In the genomic region with DNA sequence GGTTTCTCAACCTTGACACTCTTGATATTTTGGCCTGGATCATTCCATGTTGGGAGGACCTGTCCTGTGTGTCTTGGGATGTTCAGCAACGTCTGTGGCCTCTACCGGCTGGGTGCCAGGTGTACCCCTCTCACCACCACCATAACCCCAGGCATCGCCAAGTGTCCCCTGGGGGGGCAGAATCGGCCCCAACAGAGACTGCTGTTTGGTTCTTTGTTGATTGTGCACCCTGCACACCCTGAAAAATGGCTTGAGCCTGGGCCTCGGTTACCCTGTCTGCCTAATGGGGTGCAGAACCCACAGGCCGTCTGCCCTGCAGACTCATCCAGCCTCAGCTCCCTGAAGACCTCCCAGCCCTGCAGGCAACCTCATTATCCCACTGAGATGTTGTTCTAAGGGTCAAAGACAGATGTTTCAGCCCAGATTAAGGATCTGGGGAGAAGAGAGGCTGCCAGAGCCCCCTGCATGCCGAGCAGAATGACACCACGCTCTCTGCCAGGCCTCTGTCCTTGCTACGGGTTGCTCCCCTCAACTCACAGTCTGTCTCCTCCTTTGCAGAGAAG, we compare ENCODE assay signal across 22 cellular contexts. TPM values are rescaled to one million over a fixed set of nuclear protein-coding genes. Genes with fewer than 3 reads are reported as not detected.
A peak's percentile ranks its signal among the peaks of the same experiment; 100 is the strongest.
DNase-seq lines count a peak whose midpoint lies in the region; ATAC-seq, FAIRE-seq and TF ChIP-seq lines count a peak whose summit lies in the region.
"Had no signal": no experiment of that assay in that cellular context is flagged by ENCODE, and none has a peak within 500 bp of the region (broad histone marks: within the 10 kb centered on the region; RNA-seq: fewer than 3 reads in every experiment).

No MANE protein-coding gene starts in this region.

- H3K4ac ChIP-seq in H9 (ENCODE audit: low read depth, low read length) = no peak overlapping the region

- no peak for ATAC-seq in activated T-cell treated with anti-CD3 and anti-CD28 coated beads, Interleukin-2, amount 50 U/mL, for 72 hours (replicated peaks in 1 of 2)
- ATAC-seq in naive thymus-derived CD4-positive, alpha-beta T cell = no peak
- ATAC-seq: A549, HCT116, PC-3 had no signal

- H3K4me3 ChIP-seq in endodermal cell (ENCODE audit: low read length) = no peak overlapping the region
- no peak overlapping the region for H3K4me3 ChIP-seq in naive thymus-derived CD4-positive, alpha-beta T cell (ENCODE audit: low read length)
- H3K4me3 ChIP-seq: A549; BLaER1 treated with 17β-estradiol and CSF1 and Interleukin-3, amounts not matched to agents 10 nM and 100 nM; GM23248 had no signal

- no peak overlapping the region for H3K56ac ChIP-seq in H9 (ENCODE audit: insufficient read length, low read depth, low read length)

- no peaks in the 10 kb centered on the region for H3K36me3 Mint-ChIP-seq in activated T-cell treated with anti-CD3 and anti-CD28 coated beads, Interleukin-2, amount 50 U/mL, for 24 hours (ENCODE audit: low read depth)
- H3K36me3 Mint-ChIP-seq in activated T-cell treated with anti-CD3 and anti-CD28 coated beads, Interleukin-2, amount 50 U/mL, for 72 hours (ENCODE audit: insufficient read depth in 2 of 2) = peaks cover 3 to 4% of the 10 kb centered on the region in 2 donors
- H3K36me3 Mint-ChIP-seq in H9 (ENCODE audit: insufficient read depth in 1 of 3, low read depth in 3 of 3) (peaks cover 0 to 6% (median 5%) of the 10 kb centered on the region in 3 experiments; a peak in 2 of 7 replicates), endodermal cell (ENCODE audit: low read depth) (peaks cover 4% of the 10 kb centered on the region)
- peaks cover 0 to 8% (median 3%) of the 10 kb centered on the region in 5 donors for H3K36me3 Mint-ChIP-seq in naive thymus-derived CD4-positive, alpha-beta T cell

- no peak overlapping the region for H3K27ac Mint-ChIP-seq in activated T-cell treated with anti-CD3 and anti-CD28 coated beads, Interleukin-2, amount 50 U/mL, for 24 hours
- no peak overlapping the region for H3K27ac Mint-ChIP-seq in activated T-cell treated with anti-CD3 and anti-CD28 coated beads, Interleukin-2, amount 50 U/mL, for 72 hours
- H3K27ac Mint-ChIP-seq in H9 (no peak overlapping the region), endodermal cell (no peak overlapping the region)
- no peak overlapping the region for H3K27ac Mint-ChIP-seq in naive thymus-derived CD4-positive, alpha-beta T cell

- peak; percentile 5 for FAIRE-seq in urothelium cell line (lab: Jason Lieb, UNC)
- FAIRE-seq: A549 had no signal

- no peaks in the 10 kb centered on the region for H3K27me3 ChIP-seq in H9 (ENCODE audit: insufficient read depth, low read length)
- H3K27me3 ChIP-seq in endodermal cell (ENCODE audit: control insufficient read depth, insufficient read depth, low read length, poor library complexity, severe bottlenecking) = no peaks in the 10 kb centered on the region
- H3K27me3 ChIP-seq in naive thymus-derived CD4-positive, alpha-beta T cell (ENCODE audit: control insufficient read depth in 2 of 2, insufficient read depth in 2 of 2, low read length in 2 of 2) = no peaks in the 10 kb centered on the region
- H3K27me3 ChIP-seq: BLaER1 treated with 17β-estradiol and CSF1 and Interleukin-3, amounts not matched to agents 10 nM and 100 nM had no signal

- no peak overlapping the region for H2BK20ac ChIP-seq in H9 (ENCODE audit: low read depth, low read length, poor library complexity, severe bottlenecking)

- no peaks in the 10 kb centered on the region for H3K27me3 Mint-ChIP-seq in activated T-cell treated with anti-CD3 and anti-CD28 coated beads, Interleukin-2, amount 50 U/mL, for 24 hours
- no peaks in the 10 kb centered on the region for H3K27me3 Mint-ChIP-seq in activated T-cell treated with anti-CD3 and anti-CD28 coated beads, Interleukin-2, amount 50 U/mL, for 72 hours (ENCODE audit: low read depth)
- H3K27me3 Mint-ChIP-seq in H9 (ENCODE audit: low read depth) = peaks cover 1% of the 10 kb centered on the region; the same call in 1 of the 2 replicates
- H3K27me3 Mint-ChIP-seq in endodermal cell (ENCODE audit: insufficient read depth) = peaks cover 2% of the 10 kb centered on the region
- H3K27me3 Mint-ChIP-seq in naive thymus-derived CD4-positive, alpha-beta T cell = no peaks in the 10 kb centered on the region

- no peak overlapping the region for H4K5ac ChIP-seq in H9 (ENCODE audit: insufficient read length, low read depth, low read length)

- no peak overlapping the region for H2BK12ac ChIP-seq in H9 (ENCODE audit: insufficient read length, low read depth, low read length)

- no peak overlapping the region for H3K18ac ChIP-seq in H9 (ENCODE audit: insufficient read length, low read depth, low read length)

- H3K23me2 ChIP-seq in H9 (ENCODE audit: insufficient read length, low read depth, low read length, poor library complexity, severe bottlenecking) = no peaks in the 10 kb centered on the region

- POLR2A ChIA-PET in naive thymus-derived CD4-positive, alpha-beta T cell (lab: Charles Lee) = no interaction called here

- no peak overlapping the region for H3K4me3 Mint-ChIP-seq in activated T-cell treated with anti-CD3 and anti-CD28 coated beads, Interleukin-2, amount 50 U/mL, for 24 hours
- no peak overlapping the region for H3K4me3 Mint-ChIP-seq in activated T-cell treated with anti-CD3 and anti-CD28 coated beads, Interleukin-2, amount 50 U/mL, for 72 hours
- no peak overlapping the region for H3K4me3 Mint-ChIP-seq in H9
- H3K4me3 Mint-ChIP-seq in endodermal cell = no peak overlapping the region
- H3K4me3 Mint-ChIP-seq in naive thymus-derived CD4-positive, alpha-beta T cell = no peak overlapping the region
- H3K4me3 Mint-ChIP-seq: CD8-positive, alpha-beta memory T cell had no signal

- intact Hi-C loops in naive thymus-derived CD4-positive, alpha-beta T cell (cut with micrococcal nuclease) = no loop called here

- H3K9me3 Mint-ChIP-seq in activated T-cell treated with anti-CD3 and anti-CD28 coated beads, Interleukin-2, amount 50 U/mL, for 24 hours = peaks cover 14% of the 10 kb centered on the region
- peaks cover 6 to 7% of the 10 kb centered on the region in 2 donors for H3K9me3 Mint-ChIP-seq in activated T-cell treated with anti-CD3 and anti-CD28 coated beads, Interleukin-2, amount 50 U/mL, for 72 hours
- H3K9me3 Mint-ChIP-seq in H9 (peaks cover 9 to 11% of the 10 kb centered on the region in 2 experiments), endodermal cell (peaks cover 12% of the 10 kb centered on the region)
- H3K9me3 Mint-ChIP-seq in naive thymus-derived CD4-positive, alpha-beta T cell = peaks cover 3 to 12% (median 10%) of the 10 kb centered on the region in 11 donors

- no peaks in the 10 kb centered on the region for H3K36me3 ChIP-seq in endodermal cell (ENCODE audit: control insufficient read depth, insufficient read depth, low read length)
- no peaks in the 10 kb centered on the region for H3K36me3 ChIP-seq in naive thymus-derived CD4-positive, alpha-beta T cell (ENCODE audit: control insufficient read depth in 2 of 3, insufficient read depth in 3 of 3, low read length in 3 of 3)
- H3K36me3 ChIP-seq: BLaER1 treated with 17β-estradiol and CSF1 and Interleukin-3, amounts not matched to agents 10 nM and 100 nM had no signal

- CTCF ChIA-PET in naive thymus-derived CD4-positive, alpha-beta T cell (lab: Charles Lee) = no interaction called here

- H2AFZ ChIP-seq in H9 (ENCODE audit: low read length) = no peak overlapping the region
- H2AFZ ChIP-seq: GM23248 had no signal

- H3K27ac ChIP-seq in H9 (ENCODE audit: insufficient read length, low read depth, low read length) = no peak overlapping the region
- no peak overlapping the region for H3K27ac ChIP-seq in endodermal cell (ENCODE audit: low read depth, low read length)
- H3K27ac ChIP-seq in naive thymus-derived CD4-positive, alpha-beta T cell (ENCODE audit: low read depth, low read length) = no peak overlapping the region
- H3K27ac ChIP-seq: A549; BLaER1 treated with 17β-estradiol and CSF1 and Interleukin-3, amounts not matched to agents 10 nM and 100 nM; GM23248 had no signal

- H2BK15ac ChIP-seq in H9 (ENCODE audit: low read depth, low read length) = no peak overlapping the region

- no peak overlapping the region for H3K14ac ChIP-seq in H9 (ENCODE audit: insufficient read depth, low read length)

- no peaks in the 10 kb centered on the region for H3K4me1 ChIP-seq in H9 (ENCODE audit: insufficient read depth, low read length)
- H3K4me1 ChIP-seq in endodermal cell (ENCODE audit: control insufficient read depth, insufficient read depth, low read length) = no peaks in the 10 kb centered on the region
- H3K4me1 ChIP-seq in naive thymus-derived CD4-positive, alpha-beta T cell (ENCODE audit: control insufficient read depth in 2 of 2, insufficient read depth in 2 of 2, low read length in 2 of 2) = no peaks in the 10 kb centered on the region
- H3K4me1 ChIP-seq: A549 had no signal

- H4K8ac ChIP-seq in H9 (replicated peaks; ENCODE audit: insufficient read length, low read depth, low read length) = no peak overlapping the region

- H3K79me1 ChIP-seq in H9 (ENCODE audit: insufficient read depth, low read depth, low read length, poor library complexity, severe bottlenecking) = no peaks in the 10 kb centered on the region

- no peak overlapping the region for H2BK120ac ChIP-seq in H9 (ENCODE audit: low read depth, low read length, poor library complexity, severe bottlenecking)

- H3K9me3 ChIP-seq in H9 (ENCODE audit: control insufficient read depth, low read depth, low read length) = no peaks in the 10 kb centered on the region
- peaks cover 16% of the 10 kb centered on the region for H3K9me3 ChIP-seq in endodermal cell (ENCODE audit: control insufficient read depth, low read length)
- H3K9me3 ChIP-seq in naive thymus-derived CD4-positive, alpha-beta T cell (ENCODE audit: control insufficient read depth in 2 of 3, low read length in 3 of 3) = peaks cover 4 to 8% (median 7%) of the 10 kb centered on the region in 3 experiments

- no peak overlapping the region for H2AK5ac ChIP-seq in H9 (ENCODE audit: insufficient read length, low read length)

- H4K20me1 ChIP-seq in H9 (ENCODE audit: control insufficient read depth, insufficient read depth, insufficient read length) = no peaks in the 10 kb centered on the region
- H4K20me1 ChIP-seq: BLaER1 treated with 17β-estradiol and CSF1 and Interleukin-3, amounts not matched to agents 10 nM and 100 nM had no signal

- no CpG with 5 or more reads among the region's 9 CpGs for WGBS in H9 (ENCODE audit: extremely low coverage, insufficient read length, low lambda C conversion rate)
- WGBS in endodermal cell (ENCODE audit: insufficient coverage in 1 of 2, insufficient read length in 1 of 2), 2 experiments = 87 to 91% methylated on average over 3 to 9 of the region's 9 CpGs

- H3T11ph ChIP-seq in H9 (ENCODE audit: low read length) = no peak overlapping the region

- H3K4me2 ChIP-seq in H9 (ENCODE audit: insufficient read depth, insufficient read length, low read length) = no peak overlapping the region
- H3K4me2 ChIP-seq: A549; BLaER1 treated with 17β-estradiol and CSF1 and Interleukin-3, amounts not matched to agents 10 nM and 100 nM had no signal

- no peak for TF ChIP-seq CTCF in H9 (conservative IDR thresholded peaks at IDR 0.05)
- TF ChIP-seq CTCF in endodermal cell (conservative IDR thresholded peaks at IDR 0.05) = no peak

- H3K9ac ChIP-seq in H9 (ENCODE audit: extremely low read depth, insufficient read length, low read length) (no peak overlapping the region), endodermal cell (ENCODE audit: extremely low read depth, low read length, poor library complexity, severe bottlenecking) (no peak overlapping the region)
- H3K9ac ChIP-seq: BLaER1 treated with 17β-estradiol and CSF1 and Interleukin-3, amounts not matched to agents 10 nM and 100 nM; GM23248 had no signal

- no peak overlapping the region for H4K91ac ChIP-seq in H9 (ENCODE audit: insufficient read length, low read depth, low read length)

- H3K79me2 ChIP-seq in H9 (ENCODE audit: insufficient read depth, low read length) = no peaks in the 10 kb centered on the region

- peak; percentile 11 for DNase-seq in activated T-cell treated with anti-CD3 and anti-CD28 coated beads, Interleukin-2, amount 50 U/mL, for 24 hours
- no peak for DNase-seq in activated T-cell treated with anti-CD3 and anti-CD28 coated beads, Interleukin-2, amount 50 U/mL, for 72 hours
- DNase-seq in H9 (peak; percentile 20), endodermal cell (peak; percentile 35), urothelium cell line (ENCODE audit: low spot score) (no peak), glomerular visceral epithelial cell (ENCODE audit: extremely low spot score) (no peak)
- DNase-seq in naive thymus-derived CD4-positive, alpha-beta T cell = no peak
- DNase-seq: DMS 273 treated with DMSO at 0.1 percent for 48 hours, GDM1, GM23248, MM.1S, NCI-H1092 treated with DMSO at 0.1 percent for 48 hours, NCI-H146, NCI-H2029 treated with DMSO at 0.1 percent for 48 hours, NCI-H2171, NCI-H526, PC-3, RPMI8226 had no signal

- no peak overlapping the region for H2BK5ac ChIP-seq in H9 (ENCODE audit: insufficient read length, low read length)

- no peak overlapping the region for H3K23ac ChIP-seq in H9 (ENCODE audit: insufficient read length, low read depth, low read length)

- no peaks in the 10 kb centered on the region for H3K4me1 Mint-ChIP-seq in activated T-cell treated with anti-CD3 and anti-CD28 coated beads, Interleukin-2, amount 50 U/mL, for 24 hours (ENCODE audit: low read depth)
- H3K4me1 Mint-ChIP-seq in activated T-cell treated with anti-CD3 and anti-CD28 coated beads, Interleukin-2, amount 50 U/mL, for 72 hours (ENCODE audit: low read depth) = no peaks in the 10 kb centered on the region
- peaks cover 0 to 3% of the 10 kb centered on the region in 2 experiments; a peak in 2 of 4 replicates for H3K4me1 Mint-ChIP-seq in H9
- no peaks in the 10 kb centered on the region for H3K4me1 Mint-ChIP-seq in endodermal cell
- H3K4me1 Mint-ChIP-seq in naive thymus-derived CD4-positive, alpha-beta T cell = no peaks in the 10 kb centered on the region
- H3K4me1 Mint-ChIP-seq: CD8-positive, alpha-beta memory T cell had no signal

RNA-seq across cellular contexts. Expression of gene CACNG1, which starts 9.2 kb away (rescaled TPM):
- total RNA-seq in activated T-cell treated with anti-CD3 and anti-CD28 coated beads, Interleukin-2, amount 50 U/mL, for 72 hours = not detected
- not detected in 2 replicates for total RNA-seq in H9 (2021)
- total RNA-seq in endodermal cell = not detected
- 1.00 TPM for polyA plus RNA-seq in endodermal cell (2013, experiment 1 of 2)
- 1.1 TPM for polyA plus RNA-seq in endodermal cell (2013, experiment 2 of 2)
- not detected for total RNA-seq in naive thymus-derived CD4-positive, alpha-beta T cell
- polyA plus RNA-seq in naive thymus-derived CD4-positive, alpha-beta T cell = not detected
- total RNA-seq: CD8-positive, alpha-beta memory T cell; GM23248; PC-3 had no signal
- polyA plus RNA-seq: CD8-positive, alpha-beta memory T cell; GM23248 had no signal

Comparison
In these comparisons a context has a peak if more than half of its experiments do, and no peak if none do; other contexts are left out.
1. DNase-seq: peak in activated T-cell treated with anti-CD3 and anti-CD28 coated beads, Interleukin-2, amount 50 U/mL, for 24 hours (single experiment), H9 (single experiment) and endodermal cell (single experiment); none in activated T-cell treated with anti-CD3 and anti-CD28 coated beads, Interleukin-2, amount 50 U/mL, for 72 hours (0 of 2), urothelium cell line (single experiment), glomerular visceral epithelial cell (single experiment) and naive thymus-derived CD4-positive, alpha-beta T cell (0 of 9).